ENCODE assay signal across 26 cellular contexts in the genomic region with DNA sequence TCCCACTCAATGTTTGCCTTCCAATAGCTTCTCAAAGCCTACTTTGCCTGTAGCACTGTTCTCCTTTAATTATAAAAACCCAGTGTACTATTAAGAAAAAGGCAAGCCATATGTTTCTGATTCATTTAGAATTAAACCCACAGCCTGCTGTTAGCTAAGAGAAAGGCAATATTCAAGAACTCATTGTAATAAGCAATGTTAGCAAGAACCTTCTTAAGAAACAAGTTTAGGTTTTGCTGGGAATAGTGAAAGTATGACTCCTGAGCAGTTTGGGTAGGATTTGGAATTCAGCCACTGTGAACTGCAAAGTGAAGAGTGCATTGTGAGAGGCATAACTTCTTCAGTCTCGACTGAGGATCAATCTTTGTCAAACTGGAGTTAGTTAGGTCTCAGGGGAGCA.
DNase-seq lines count a peak whose midpoint lies in the region; ATAC-seq and TF ChIP-seq lines count a peak whose summit lies in the region.
"Had no signal": no experiment of that assay in that cellular context is flagged by ENCODE, and none has a peak within 500 bp of the region (broad histone marks: within the 10 kb centered on the region; RNA-seq: fewer than 3 reads in every experiment).

No MANE protein-coding gene starts in this region.

- no peak overlapping the region for H3K4me3 ChIP-seq in astrocyte of the cerebellum (ENCODE audit: low read depth, low read length)
- H3K4me3 ChIP-seq in gastroesophageal sphincter: no peak overlapping the region
- H3K4me3 ChIP-seq: breast epithelium, heart right ventricle, lung, SJCRH30, tibial artery had no signal

- in situ Hi-C loops in astrocyte of the cerebellum (cut with HindIII; ENCODE audit: low sequenced_read_pairs): no loop called here

- WGBS in gastroesophageal sphincter (ENCODE audit: low coverage in 1 of 2), 2 donors: 14 to 16% methylated on average over 1 of the region's 1 CpG

- ATAC-seq in gastroesophageal sphincter: no peak
- ATAC-seq: activated T-cell treated with anti-CD3 and anti-CD28 coated beads, Interleukin-2, amount 50 U/mL, for 72 hours; heart right ventricle; right cardiac atrium; T-cell had no signal

- H3K4me1 ChIP-seq in gastroesophageal sphincter: peaks cover 12 to 44% (median 13%) of the 10 kb centered on the region in 3 donors
- H3K4me1 ChIP-seq: breast epithelium, SJCRH30 had no signal

- peak overlapping the region; percentile 96 for H3K27ac Mint-ChIP-seq in nephron progenitor cell
- H3K27ac Mint-ChIP-seq: activated T-cell treated with anti-CD3 and anti-CD28 coated beads, Interleukin-2, amount 50 U/mL, for 72 hours; CD8-positive, alpha-beta memory T cell; T-cell had no signal

- H3K4me3 Mint-ChIP-seq in nephron progenitor cell: no peak overlapping the region
- H3K4me3 Mint-ChIP-seq: activated T-cell treated with anti-CD3 and anti-CD28 coated beads, Interleukin-2, amount 50 U/mL, for 72 hours; CD8-positive, alpha-beta memory T cell; neural crest cell; T-cell had no signal

- no peak for TF ChIP-seq POLR2A in gastroesophageal sphincter (IDR thresholded peaks at IDR 0.05)

- no peak overlapping the region for H3K27ac ChIP-seq in gastroesophageal sphincter
- H3K27ac ChIP-seq: breast epithelium, heart right ventricle, SJCRH30, tibial artery, WERI-Rb-1 had no signal

- no peaks in the 10 kb centered on the region for H3K36me3 ChIP-seq in gastroesophageal sphincter
- H3K36me3 ChIP-seq: breast epithelium, heart right ventricle, SJCRH30, tibial artery, WERI-Rb-1 had no signal

- H3K9me3 ChIP-seq in gastroesophageal sphincter: no peaks in the 10 kb centered on the region
- H3K9me3 ChIP-seq: breast epithelium, heart right ventricle, SJCRH30, tibial artery had no signal

- no peak for TF ChIP-seq EP300 in gastroesophageal sphincter (IDR thresholded peaks at IDR 0.05)

- TF ChIP-seq CTCF in astrocyte of the cerebellum (IDR thresholded peaks at IDR 0.05; ENCODE audit: low read depth, low read length, missing control alignments) (no peak), nephron progenitor cell (IDR thresholded peaks at IDR 0.05) (no peak), gastroesophageal sphincter (IDR thresholded peaks at IDR 0.05) (no peak)

- DNase-seq in EH (ENCODE audit: low read depth) (peak; percentile 28), astrocyte of the cerebellum (ENCODE audit: low read depth) (peak; percentile 23), fibroblast of peridontal ligament (ENCODE audit: extremely low read depth) (peak; percentile 84), nephron progenitor cell (no peak), mucosa of gallbladder (ENCODE audit: low spot score) (no peak), D341Med (ENCODE audit: low spot score) (no peak)
- no peak for DNase-seq in stimulated activated CD4-positive, alpha-beta T cell treated with anti-CD3 and anti-CD28 coated beads, Interleukin-2, amount 100 ng/mL, for 48 hours
- DNase-seq: activated CD4-positive, alpha-beta T cell treated with anti-CD3 and anti-CD28 coated beads, Interleukin-2, amount 50 U/mL, for 1 hour; activated naive CD4-positive, alpha-beta T cell treated with Interleukin-2 at 50 U/mL for 16 hours; activated T-cell treated with anti-CD3 and anti-CD28 coated beads, Interleukin-2, amount 50 U/mL, for 72 hours; CD8-positive, alpha-beta memory T cell; foreskin melanocyte; heart right ventricle; NCI-H146; NCI-H2107; NCI-H446; NCI-H774; right cardiac atrium; SJCRH30; T-cell; tibial artery; WERI-Rb-1 had no signal

- no peaks in the 10 kb centered on the region for H3K27me3 ChIP-seq in gastroesophageal sphincter
- H3K27me3 ChIP-seq: breast epithelium, heart right ventricle, SJCRH30, tibial artery had no signal

- H3K9me3 Mint-ChIP-seq in nephron progenitor cell: peaks cover 3% of the 10 kb centered on the region
- H3K9me3 Mint-ChIP-seq: activated T-cell treated with anti-CD3 and anti-CD28 coated beads, Interleukin-2, amount 50 U/mL, for 72 hours; CD8-positive, alpha-beta memory T cell; neural crest cell had no signal

- no peaks in the 10 kb centered on the region for H3K27me3 Mint-ChIP-seq in nephron progenitor cell (ENCODE audit: low read depth, poor library complexity)
- H3K27me3 Mint-ChIP-seq: CD8-positive, alpha-beta memory T cell; T-cell had no signal

- H3K36me3 Mint-ChIP-seq in nephron progenitor cell (ENCODE audit: low read depth): peaks cover 7% of the 10 kb centered on the region

- peaks cover 86% of the 10 kb centered on the region for H3K4me1 Mint-ChIP-seq in nephron progenitor cell
- H3K4me1 Mint-ChIP-seq: CD8-positive, alpha-beta memory T cell; neural crest cell; T-cell had no signal

Comparison
In these comparisons a context has a peak if more than half of its experiments do, and no peak if none do; other contexts are left out.
1. DNase-seq: peak in EH (single experiment), astrocyte of the cerebellum (single experiment) and fibroblast of peridontal ligament (single experiment); none in nephron progenitor cell (single experiment), mucosa of gallbladder (single experiment), stimulated activated CD4-positive, alpha-beta T cell treated with anti-CD3 and anti-CD28 coated beads, Interleukin-2, amount 100 ng/mL, for 48 hours (0 of 2) and D341Med (single experiment).